In genomic region chr6:137692308-137692707, GRCh38 we compare ENCODE assay signal across 26 cellular contexts.
DNase-seq lines count a peak whose midpoint lies in the region; ATAC-seq, FAIRE-seq and TF ChIP-seq lines count a peak whose summit lies in the region.
"Had no signal": no experiment of that assay in that cellular context is flagged by ENCODE, and none has a peak within 500 bp of the region (broad histone marks: within the 10 kb centered on the region; RNA-seq: fewer than 3 reads in every experiment).

No MANE protein-coding gene starts in this region.

- TF ChIP-seq EP300 in Ishikawa (IDR thresholded peaks at IDR 0.05; ENCODE audit: borderline replicate concordance), result no peak

- FAIRE-seq in GM18507 (lab: Jason Lieb, UNC), result peak; percentile 41
- FAIRE-seq: A204.1, GM12878, GM12892, GM19239 had no signal

- ATAC-seq in omental fat pad (ENCODE audit: low FRiP score) (peak; percentile 35), lower lobe of right lung (no peak), HG02610 (IDR thresholded peaks at IDR 0.05; ENCODE audit: unreplicated experiment) (no peak)
- ATAC-seq: GM12878 had no signal

- H3K9me3 ChIP-seq in mesodermal cell (ENCODE audit: control insufficient read depth, low read length) (no peaks in the 10 kb centered on the region), lower lobe of right lung (no peaks in the 10 kb centered on the region), vagina (no peaks in the 10 kb centered on the region), Peyer's patch (no peaks in the 10 kb centered on the region)
- H3K9me3 ChIP-seq: BE2C, BLaER1 had no signal

- DNase-seq in GM18507 (ENCODE audit: extremely low spot score, insufficient read length, low read depth) (no peak), omental fat pad (ENCODE audit: low spot score) (no peak), lower lobe of right lung (no peak), vagina (ENCODE audit: extremely low spot score in 2 of 2) (no peak), Peyer's patch (no peak)
- DNase-seq: 8988T; BE2C; C1 segment of cervical spinal cord; CD4-positive, alpha-beta memory T cell; CD4-positive, CD25-positive, alpha-beta regulatory T cell; CD8-positive, alpha-beta memory T cell; COR-L47; DMS 273 treated with DMSO at 0.1 percent for 48 hours; DMS153; DMS53; DMS79; DND-41; GDM1 had no signal

- H3K4me1 ChIP-seq in mesodermal cell (ENCODE audit: control insufficient read depth, insufficient read depth, low read length, poor library complexity, severe bottlenecking) (peaks cover 42% of the 10 kb centered on the region), lower lobe of right lung (peaks cover 6% of the 10 kb centered on the region), vagina (peaks cover 5% of the 10 kb centered on the region), Peyer's patch (peaks cover 0 to 24% (median 0%) of the 10 kb centered on the region in 4 donors)
- H3K4me1 ChIP-seq: BE2C had no signal

- H3K27me3 ChIP-seq in lower lobe of right lung (ENCODE audit: low read depth) (no peaks in the 10 kb centered on the region), vagina (no peaks in the 10 kb centered on the region), Peyer's patch (no peaks in the 10 kb centered on the region)
- H3K27me3 ChIP-seq: BE2C, BLaER1 had no signal

- no peak for TF ChIP-seq POLR2A in vagina (IDR thresholded peaks at IDR 0.05)
- no peak for TF ChIP-seq POLR2A in Peyer's patch (IDR thresholded peaks at IDR 0.05)

- H3K27ac ChIP-seq in mesodermal cell (ENCODE audit: low read depth, low read length, severe bottlenecking) (peak overlapping the region; percentile 30), lower lobe of right lung (no peak overlapping the region), vagina (no peak overlapping the region), Peyer's patch (no peak overlapping the region)
- H3K27ac ChIP-seq: BLaER1 had no signal

- no peaks in the 10 kb centered on the region for H3K36me3 ChIP-seq in mesodermal cell (ENCODE audit: control insufficient read depth, insufficient read depth, low read length)
- H3K36me3 ChIP-seq in lower lobe of right lung, result no peaks in the 10 kb centered on the region
- no peaks in the 10 kb centered on the region for H3K36me3 ChIP-seq in vagina
- H3K36me3 ChIP-seq in Peyer's patch, result no peaks in the 10 kb centered on the region
- H3K36me3 ChIP-seq: BE2C, BLaER1 had no signal

- H3K4me3 ChIP-seq in mesodermal cell (ENCODE audit: extremely low read depth, insufficient read depth, low read length, poor library complexity, severe bottlenecking), result no peak overlapping the region
- no peak overlapping the region for H3K4me3 ChIP-seq in lower lobe of right lung
- H3K4me3 ChIP-seq in vagina, result no peak overlapping the region
- no peak overlapping the region for H3K4me3 ChIP-seq in Peyer's patch
- H3K4me3 ChIP-seq: BLaER1, GM12878 had no signal

- intact Hi-C loops in lower lobe of right lung (cut with DNase I) (no loop called here), vagina (cut with DNase I) (no loop called here)

- 95 to 100% methylated on average over 2 of the region's 3 CpGs for WGBS in mesodermal cell (ENCODE audit: insufficient coverage in 2 of 2), 2 experiments

- TF ChIP-seq RAD21 in Ishikawa (IDR thresholded peaks at IDR 0.05; ENCODE audit: low read depth), result no peak

- no peak for TF ChIP-seq CTCF in omental fat pad (IDR thresholded peaks at IDR 0.05)
- no peak for TF ChIP-seq CTCF in lower lobe of right lung (IDR thresholded peaks at IDR 0.05)
- TF ChIP-seq CTCF in vagina (IDR thresholded peaks at IDR 0.05), result no peak
- no peak for TF ChIP-seq CTCF in Peyer's patch (IDR thresholded peaks at IDR 0.05)

TF ChIP-seq in Ishikawa, 13 proteins besides CTCF, POLR2A, EP300 and RAD21:
- TF ChIP-seq REST (IDR thresholded peaks at IDR 0.05; ENCODE audit: low read depth) (peak; percentile 68), CREB1 (IDR thresholded peaks at IDR 0.05; ENCODE audit: low read depth) (no peak)
